ENCODE assay signal across 8 cellular contexts in genomic region chr20:2206957-2207769, GRCh38.
DNase-seq lines count a peak whose midpoint lies in the region; ATAC-seq, FAIRE-seq and TF ChIP-seq lines count a peak whose summit lies in the region.

No MANE protein-coding gene starts in this region.

- peaks cover 4 to 5% of the 10 kb centered on the region in 2 experiments for H3K27me3 ChIP-seq in endothelial cell of umbilical vein (ENCODE audit: control insufficient read depth in 2 of 2, insufficient read depth in 2 of 2, low read length in 2 of 2)

- POLR2A ChIA-PET in endothelial cell of umbilical vein (lab: Charles Lee), result no interaction called here

- H3K4me3 Mint-ChIP-seq in activated CD8-positive, alpha-beta memory T cell treated with anti-CD3 and anti-CD28 coated beads, Interleukin-2, amount 10 ng/mL, durations not matched to agents 7 days and 5 days, result peak overlapping the region; percentile 57

- H3K36me3 Mint-ChIP-seq in activated CD8-positive, alpha-beta memory T cell treated with anti-CD3 and anti-CD28 coated beads, Interleukin-2, amount 10 ng/mL, durations not matched to agents 7 days and 5 days, result no peaks in the 10 kb centered on the region

- H3K9me3 ChIP-seq in endothelial cell of umbilical vein (replicated peaks; ENCODE audit: control insufficient read depth, insufficient read depth, low read length), result no peaks in the 10 kb centered on the region

- H4K20me1 ChIP-seq in endothelial cell of umbilical vein (replicated peaks; ENCODE audit: control insufficient read depth, extremely low read depth, insufficient read depth, low read length), result no peaks in the 10 kb centered on the region

- H3K4me3 ChIP-seq in endothelial cell of umbilical vein (replicated peaks in 1 of 3; ENCODE audit: insufficient read depth in 1 of 3, low read depth in 1 of 3, low read length in 3 of 3), result peak overlapping the region; percentile 2 to 41 (median 37)

- no TSS peak for BruUV-seq in endothelial cell of umbilical vein (replicated peaks; lab: Mats Ljungman, UMichigan)

- no peak overlapping the region for H3K9ac ChIP-seq in endothelial cell of umbilical vein (replicated peaks; ENCODE audit: extremely low read depth, insufficient read depth, low read length)

- no peak overlapping the region for H3K27ac Mint-ChIP-seq in activated CD8-positive, alpha-beta memory T cell treated with anti-CD3 and anti-CD28 coated beads, Interleukin-2, amount 10 ng/mL, durations not matched to agents 7 days and 5 days

- no peaks in the 10 kb centered on the region for H3K9me1 ChIP-seq in endothelial cell of umbilical vein (replicated peaks; ENCODE audit: control insufficient read depth, extremely low read depth, insufficient read depth, low read length)

- DNase-seq in GM04504 (ENCODE audit: low read depth), result peak; percentile 27
- DNase-seq in NCI-H510A (lab: John Stamatoyannopoulos, UW), result peak; percentile 55
- peak; percentile 72 for DNase-seq in activated CD8-positive, alpha-beta memory T cell treated with anti-CD3 and anti-CD28 coated beads, Interleukin-2, amount 10 ng/mL, durations not matched to agents 7 days and 5 days
- peak; percentile 53 for DNase-seq in endothelial cell of umbilical vein (ENCODE audit: low read depth, low spot score)
- peak; percentile 61 for DNase-seq in midbrain (lab: John Stamatoyannopoulos, UW)
- DNase-seq in stimulated activated CD8-positive, alpha-beta memory T cell treated with anti-CD3 and anti-CD28 coated beads, Interleukin-15, amount 100 ng/mL, for 4 hours (ENCODE audit: low read depth in 2 of 2), result peak; percentile 78 to 83

- no peak for FAIRE-seq in endothelial cell of umbilical vein (lab: Jason Lieb, UNC)

- CTCF ChIA-PET in activated CD8-positive, alpha-beta memory T cell treated with anti-CD3 and anti-CD28 coated beads, Interleukin-2, amount 10 ng/mL, durations not matched to agents 7 days and 5 days (lab: Charles Lee), result interaction anchor here (0.7 to 2.9 kb wide), 22 partner anchors 9 to 314 kb away, joined by 3 to 19 read pairs (median 4); partner anchors contain the start of gene SNRPB
- CTCF ChIA-PET in endothelial cell of umbilical vein (lab: Charles Lee), result interaction anchor here (0.6 to 3.0 kb wide), 54 partner anchors 9 to 467 kb away, joined by 3 to 55 read pairs (median 4); partner anchors contain the start of genes NOP56 and SNRPB

- H3K4me2 ChIP-seq in endothelial cell of umbilical vein (ENCODE audit: insufficient read depth, low read length), result peak overlapping the region; percentile 43

- intact Hi-C loops in endothelial cell of umbilical vein (cut with micrococcal nuclease), result loop anchor here (1.0 to 2.0 kb wide), 5 partner anchors 82 to 440 kb away; no protein-coding TSS in a partner anchor

- peak; percentile 76 to 88 for TF ChIP-seq CTCF in endothelial cell of umbilical vein (IDR thresholded peaks at IDR 0.05; ENCODE audit: extremely low read depth in 1 of 2, insufficient read depth in 1 of 2, low read depth in 1 of 2, low read length in 2 of 2)

- peaks cover 4% of the 10 kb centered on the region for H3K4me1 Mint-ChIP-seq in activated CD8-positive, alpha-beta memory T cell treated with anti-CD3 and anti-CD28 coated beads, Interleukin-2, amount 10 ng/mL, durations not matched to agents 7 days and 5 days

- H3K4me1 ChIP-seq in endothelial cell of umbilical vein (ENCODE audit: control insufficient read depth, extremely low read depth, insufficient read depth, low read length), result peaks cover 5% of the 10 kb centered on the region

- H3K36me3 ChIP-seq in endothelial cell of umbilical vein (ENCODE audit: control insufficient read depth in 2 of 2, extremely low read depth in 1 of 2, insufficient read depth in 2 of 2, low read length in 2 of 2), result no peaks in the 10 kb centered on the region

- peaks cover 62% of the 10 kb centered on the region for H3K27me3 Mint-ChIP-seq in activated CD8-positive, alpha-beta memory T cell treated with anti-CD3 and anti-CD28 coated beads, Interleukin-2, amount 10 ng/mL, durations not matched to agents 7 days and 5 days

- ATAC-seq in HG02798 (IDR thresholded peaks at IDR 0.05; ENCODE audit: poor library complexity, unreplicated experiment) (peak; percentile 58), GM21786 (IDR thresholded peaks at IDR 0.05; ENCODE audit: unreplicated experiment) (no peak)
- ATAC-seq in activated CD8-positive, alpha-beta memory T cell treated with anti-CD3 and anti-CD28 coated beads, Interleukin-2, amount 10 ng/mL, durations not matched to agents 7 days and 5 days, result peak; percentile 87

- no peaks in the 10 kb centered on the region for H3K9me3 Mint-ChIP-seq in activated CD8-positive, alpha-beta memory T cell treated with anti-CD3 and anti-CD28 coated beads, Interleukin-2, amount 10 ng/mL, durations not matched to agents 7 days and 5 days (ENCODE audit: low read depth)

- no peaks in the 10 kb centered on the region for H3K79me2 ChIP-seq in endothelial cell of umbilical vein (ENCODE audit: control insufficient read depth, insufficient read depth, low read length)

- no peak for TF ChIP-seq POLR2A in endothelial cell of umbilical vein (IDR thresholded peaks at IDR 0.05; ENCODE audit: low read depth, low read length)

- dilution Hi-C loops in endothelial cell of umbilical vein (cut with MboI; ENCODE audit: extremely low pct_ligation_motif_present, low sequenced_read_pairs), result no loop called here

- peak overlapping the region; percentile 63 for H2AFZ ChIP-seq in endothelial cell of umbilical vein (ENCODE audit: low read depth, low read length)

- H3K27ac ChIP-seq in endothelial cell of umbilical vein (ENCODE audit: insufficient read depth, low read depth, low read length), result no peak overlapping the region

TF ChIP-seq in endothelial cell of umbilical vein, 7 proteins besides CTCF, POLR2A, EP300 and RAD21:
- TF ChIP-seq GATA2 (IDR thresholded peaks at IDR 0.05; ENCODE audit: insufficient read depth, insufficient read length, low read depth, low read length) (no peak), EZH2 (IDR thresholded peaks at IDR 0.05; ENCODE audit: borderline replicate concordance, low read depth, low read length, severe bottlenecking) (no peak), FOS (IDR thresholded peaks at IDR 0.05; ENCODE audit: borderline replicate concordance, insufficient read depth, low read length) (no peak), MAX (IDR thresholded peaks at IDR 0.05; ENCODE audit: insufficient read depth, insufficient read length) (no peak), POLR2AphosphoS5 (IDR thresholded peaks at IDR 0.05; ENCODE audit: insufficient read depth, low read depth, low read length) (no peak), MYC (IDR thresholded peaks at IDR 0.05; ENCODE audit: low read depth, low read length) (no peak), JUN (IDR thresholded peaks at IDR 0.05; ENCODE audit: borderline replicate concordance, insufficient read depth, insufficient read length, low read depth) (no peak)

Comparison
In these comparisons a context has a peak if more than half of its experiments do, and no peak if none do; other contexts are left out.
1. DNase-seq: peak in every context shown above with its lines; median percentile 80 in stimulated activated CD8-positive, alpha-beta memory T cell treated with anti-CD3 and anti-CD28 coated beads, Interleukin-15, amount 100 ng/mL, for 4 hours; 72 in activated CD8-positive, alpha-beta memory T cell treated with anti-CD3 and anti-CD28 coated beads, Interleukin-2, amount 10 ng/mL, durations not matched to agents 7 days and 5 days; 61 in midbrain; 55 in NCI-H510A; 53 in endothelial cell of umbilical vein; 27 in GM04504.